Comparison of ENCODE assay signal across 10 cellular contexts in genomic region chr20:63025534-63026331, GRCh38. TPM values are rescaled to one million over a fixed set of nuclear protein-coding genes. Genes with fewer than 3 reads are reported as not detected.
DNase-seq lines count a peak whose midpoint lies in the region; ATAC-seq and TF ChIP-seq lines count a peak whose summit lies in the region.
"Had no signal": no experiment of that assay in that cellular context is flagged by ENCODE, and none has a peak within 500 bp of the region (broad histone marks: within the 10 kb centered on the region; RNA-seq: fewer than 3 reads in every experiment).

No MANE protein-coding gene starts in this region.

- no peaks in the 10 kb centered on the region; the same call in 1 of the 2 replicates for H3F3A ChIP-seq in DOHH2 (ENCODE audit: control insufficient read depth, insufficient read depth)

- no peaks in the 10 kb centered on the region for H3K9me2 ChIP-seq in DOHH2 (replicated peaks; ENCODE audit: control insufficient read depth, low read length)

- H3K4me2 ChIP-seq in DOHH2 (ENCODE audit: low read length), result peak overlapping the region; percentile 51

- peaks cover 3% of the 10 kb centered on the region for H3K4me1 Mint-ChIP-seq in T-helper 17 cell
- H3K4me1 Mint-ChIP-seq in glutamatergic neuron (ENCODE audit: low read depth, unreplicated experiment), result peaks cover 31% of the 10 kb centered on the region

- H3K36me3 Mint-ChIP-seq in T-helper 17 cell (ENCODE audit: low read depth), result peaks cover 2% of the 10 kb centered on the region
- no peaks in the 10 kb centered on the region for H3K36me3 Mint-ChIP-seq in glutamatergic neuron (ENCODE audit: unreplicated experiment)

- H3K36me3 ChIP-seq in DOHH2 (ENCODE audit: control insufficient read depth, low read length), result peaks cover 8% of the 10 kb centered on the region; the same call in 1 of the 2 replicates
- H3K36me3 ChIP-seq: pancreas had no signal

- H4K20me1 ChIP-seq in DOHH2 (ENCODE audit: control insufficient read depth, insufficient read depth, low read depth, low read length), result 0 out of 2 replicates have a peak, but pooled peaks cover 5% of the 10 kb centered on the region

- TF ChIP-seq POLR2A in GM18505 (IDR thresholded peaks at IDR 0.05; ENCODE audit: borderline replicate concordance, extremely low read depth, insufficient read depth, insufficient read length), result no peak
- TF ChIP-seq POLR2A in erythroblast (IDR thresholded peaks at IDR 0.05; ENCODE audit: low read length), result no peak

- peaks cover 9% of the 10 kb centered on the region for H3K9me3 Mint-ChIP-seq in glutamatergic neuron (ENCODE audit: unreplicated experiment)

- H3K9me3 ChIP-seq in DOHH2 (ENCODE audit: control insufficient read depth, insufficient read depth, low read length) (no peaks in the 10 kb centered on the region), T-helper 17 cell (ENCODE audit: control insufficient read depth, low read length, poor library complexity, severe bottlenecking) (no peaks in the 10 kb centered on the region)
- H3K9me3 ChIP-seq: pancreas had no signal

- DNase-seq in AG08395 (ENCODE audit: low spot score) (peak; percentile 59), T-helper 17 cell (no peak), glutamatergic neuron (peak; percentile 75), erythroblast (lab: John Stamatoyannopoulos, UW) (no peak)
- DNase-seq: NCI-H2107 had no signal

- peak overlapping the region; percentile 35 for H3K4me3 ChIP-seq in DOHH2 (ENCODE audit: low read length)
- H3K4me3 ChIP-seq: pancreas had no signal

- H3K27me3 Mint-ChIP-seq in T-helper 17 cell (peaks cover 47% of the 10 kb centered on the region), glutamatergic neuron (ENCODE audit: unreplicated experiment) (peaks cover 12% of the 10 kb centered on the region)

- peak; percentile 10 for ATAC-seq in T-helper 17 cell
- ATAC-seq in GM18505 (IDR thresholded peaks at IDR 0.05; ENCODE audit: unreplicated experiment), result no peak
- no peak for ATAC-seq in HG03354 (IDR thresholded peaks at IDR 0.05; ENCODE audit: poor library complexity, severe bottlenecking, unreplicated experiment)
- ATAC-seq in GM18519 (IDR thresholded peaks at IDR 0.05; ENCODE audit: low FRiP score, unreplicated experiment), result no peak
- ATAC-seq: pancreas had no signal

- H3K27ac Mint-ChIP-seq in T-helper 17 cell (no peak overlapping the region), glutamatergic neuron (ENCODE audit: unreplicated experiment) (peak overlapping the region; percentile 90)

- H3K79me2 ChIP-seq in DOHH2 (ENCODE audit: control insufficient read depth, low read length), result peaks cover 35% of the 10 kb centered on the region

- H3K27ac ChIP-seq in DOHH2 (ENCODE audit: low read depth, low read length), result 0 out of 2 replicates have a peak overlapping the region, but pooled peaks have one; percentile 3
- H3K27ac ChIP-seq: pancreas had no signal

- H3K4me3 Mint-ChIP-seq in T-helper 17 cell (no peak overlapping the region), glutamatergic neuron (ENCODE audit: unreplicated experiment) (peak overlapping the region; percentile 57)

- peaks cover 57% of the 10 kb centered on the region for H3K4me1 ChIP-seq in DOHH2 (ENCODE audit: control insufficient read depth, low read length)
- H3K4me1 ChIP-seq: pancreas had no signal

- no peak for TF ChIP-seq CTCF in DOHH2 (IDR thresholded peaks at IDR 0.05; ENCODE audit: low read depth, low read length, poor library complexity, severe bottlenecking)
- no peak for TF ChIP-seq CTCF in glutamatergic neuron (IDR thresholded peaks at IDR 0.05; ENCODE audit: partially characterized antibody, unreplicated experiment)

- H3K27me3 ChIP-seq in DOHH2 (ENCODE audit: control insufficient read depth, low read length), result no peaks in the 10 kb centered on the region

RNA-seq across cellular contexts. Expression of gene BHLHE23, which starts 19.0 kb away (rescaled TPM):
- total RNA-seq in T-helper 17 cell (not detected), glutamatergic neuron (ENCODE audit: unreplicated experiment) (23.9 TPM)
- total RNA-seq: pancreas had no signal

Comparison
In these comparisons a context has a peak if more than half of its experiments do, and no peak if none do; other contexts are left out.
1. DNase-seq: peak in AG08395 (single experiment) and glutamatergic neuron (single experiment); none in T-helper 17 cell (0 of 3) and erythroblast (0 of 2).
2. RNA of gene BHLHE23, which starts 19.0 kb away (total RNA-seq): 23.9 TPM in glutamatergic neuron (single experiment); not detected in T-helper 17 cell; every median in the first group is over 10 times any median in the second.